In the genomic region with DNA sequence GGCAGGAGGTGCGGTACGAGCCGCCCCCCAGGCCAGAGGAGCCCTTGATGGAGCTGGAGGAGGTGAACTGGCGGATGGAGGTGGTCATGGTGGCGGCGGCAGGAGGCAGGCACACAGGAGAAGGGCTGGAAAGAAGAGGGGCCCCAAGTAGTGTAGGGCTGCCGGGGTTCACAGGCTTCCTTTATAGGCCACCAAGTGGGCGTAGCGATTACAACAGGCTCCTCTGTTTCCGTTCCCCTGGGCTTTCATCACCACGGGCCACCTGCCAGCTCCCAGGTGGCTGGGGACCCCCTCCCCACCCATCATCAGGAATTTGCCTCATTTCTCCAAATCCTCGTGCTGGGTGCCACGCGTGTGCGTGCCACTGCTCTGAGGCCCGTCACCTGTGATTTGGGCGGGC, we compare ENCODE assay signal across 7 cellular contexts. TPM values are rescaled to one million over a fixed set of nuclear protein-coding genes. Genes with fewer than 3 reads are reported as not detected.
"Had no signal": no experiment of that assay in that cellular context is flagged by ENCODE, and none has a peak within 500 bp of the region (broad histone marks: within the 10 kb centered on the region; RNA-seq: fewer than 3 reads in every experiment).

No MANE protein-coding gene starts in this region.

RNA-seq across cellular contexts. Expression of a gene that starts 50.1 kb away (rescaled TPM):
- total RNA-seq: LHCN-M2, MCF 10A, OCI-LY7, PC-3, SK-MEL-5 had no signal
- polyA plus RNA-seq: IgD-negative memory B cell, SK-N-SH had no signal
